In the genomic region with DNA sequence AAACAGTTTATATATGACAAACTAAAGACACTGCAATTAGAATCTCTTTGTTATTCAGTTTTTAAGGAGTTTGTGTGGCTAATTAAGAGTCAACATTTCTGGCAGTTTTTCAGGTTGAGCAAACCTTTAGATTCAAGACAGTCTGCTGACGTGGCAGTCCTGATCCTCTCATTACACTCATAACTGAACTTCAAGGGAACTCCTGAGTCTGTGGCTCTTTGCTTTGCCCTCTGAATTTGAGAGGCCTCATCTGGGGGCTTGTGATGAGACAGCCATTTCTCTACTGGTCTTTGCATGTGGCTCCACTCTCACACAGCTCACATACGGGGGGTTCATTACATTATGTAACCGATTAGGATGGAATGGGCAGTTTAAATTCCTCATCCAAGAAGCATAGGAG, we compare ENCODE assay signal across 10 cellular contexts.
A peak's percentile ranks its signal among the peaks of the same experiment; 100 is the strongest.
DNase-seq lines count a peak whose midpoint lies in the region; ATAC-seq and TF ChIP-seq lines count a peak whose summit lies in the region.
"Had no signal": no experiment of that assay in that cellular context is flagged by ENCODE, and none has a peak within 500 bp of the region (broad histone marks: within the 10 kb centered on the region; RNA-seq: fewer than 3 reads in every experiment).

No MANE protein-coding gene starts in this region.

- H3K18ac ChIP-seq in neuronal stem cell (ENCODE audit: low read length), result no peak overlapping the region

- H3K27me3 ChIP-seq in neuronal stem cell (ENCODE audit: control insufficient read depth in 3 of 3, insufficient read depth in 3 of 3, low read depth in 1 of 3, low read length in 3 of 3) (no peaks in the 10 kb centered on the region), psoas muscle (ENCODE audit: insufficient read depth in 3 of 3, low read length in 2 of 3) (no peaks in the 10 kb centered on the region)

- no peaks in the 10 kb centered on the region for H3K79me1 ChIP-seq in neuronal stem cell (ENCODE audit: low read depth, low read length)

- TF ChIP-seq CTCF in psoas muscle (IDR thresholded peaks at IDR 0.05), result no peak

- H3K4ac ChIP-seq in neuronal stem cell (ENCODE audit: low read length), result no peak overlapping the region

- H3K9me3 ChIP-seq in neuronal stem cell (replicated peaks in 1 of 2; ENCODE audit: control insufficient read depth in 2 of 2, insufficient read depth in 1 of 2, low read depth in 1 of 2, low read length in 2 of 2) (no peaks in the 10 kb centered on the region), psoas muscle (no peaks in the 10 kb centered on the region)

- no peak overlapping the region for H3K23ac ChIP-seq in neuronal stem cell (ENCODE audit: low read depth, low read length, poor library complexity)

- no peak overlapping the region for H2BK5ac ChIP-seq in neuronal stem cell (ENCODE audit: low read length)

- no peak overlapping the region for H2BK120ac ChIP-seq in neuronal stem cell (ENCODE audit: low read depth, low read length)

- H3K4me2 ChIP-seq in neuronal stem cell (ENCODE audit: insufficient read depth, low read length, poor library complexity, severe bottlenecking), result no peak overlapping the region

- H3K27ac ChIP-seq in neuronal stem cell (replicated peaks; ENCODE audit: low read length) (no peak overlapping the region), psoas muscle (no peak overlapping the region)

- no peak overlapping the region for H2BK15ac ChIP-seq in neuronal stem cell (ENCODE audit: low read length)

- no peak overlapping the region for H2AK5ac ChIP-seq in neuronal stem cell (ENCODE audit: low read depth, low read length)

- H3K36me3 ChIP-seq in neuronal stem cell (replicated peaks in 1 of 2; ENCODE audit: control insufficient read depth in 2 of 2, insufficient read depth in 2 of 2, low read length in 2 of 2) (no peaks in the 10 kb centered on the region), psoas muscle (ENCODE audit: insufficient read depth in 1 of 2, low read depth in 1 of 2) (no peaks in the 10 kb centered on the region)

- H3K4me3 ChIP-seq in neuronal stem cell (ENCODE audit: low read length in 2 of 2), result no peak overlapping the region
- H3K4me3 ChIP-seq in psoas muscle, result no peak overlapping the region

- ATAC-seq in GM18907 (IDR thresholded peaks at IDR 0.05; ENCODE audit: unreplicated experiment), result peak; percentile 88
- peak; percentile 75 for ATAC-seq in GM21723 (IDR thresholded peaks at IDR 0.05; ENCODE audit: unreplicated experiment)
- peak; percentile 84 for ATAC-seq in HG03378 (IDR thresholded peaks at IDR 0.05; ENCODE audit: unreplicated experiment)
- ATAC-seq in psoas muscle, result no peak

- H3K9ac ChIP-seq in neuronal stem cell (ENCODE audit: low read depth, low read length, poor library complexity), result no peak overlapping the region

- no peak overlapping the region for H2BK12ac ChIP-seq in neuronal stem cell (ENCODE audit: low read length)

- DNase-seq in neuronal stem cell (ENCODE audit: low spot score) (no peak), ecto neural progenitor cell (ENCODE audit: low spot score) (no peak), psoas muscle (no peak), NCI-H774 (lab: John Stamatoyannopoulos, UW) (no peak)
- DNase-seq: activated CD8-positive, alpha-beta memory T cell treated with anti-CD3 and anti-CD28 coated beads, Interleukin-2, amount 50 U/mL, for 48 hours; DMS153; NCI-H526 treated with DMSO at 0.1 percent for 48 hours had no signal

- WGBS in neuronal stem cell (ENCODE audit: extremely low coverage in 2 of 2, insufficient read length in 2 of 2, insufficient replicate concordance in 1 of 2), 2 donors, result no CpG with 5 or more reads among the region's 3 CpGs
- WGBS in psoas muscle, 3 donors, result 80 to 83% (median 83%) methylated on average over 3 of the region's 3 CpGs

- intact Hi-C loops in psoas muscle (cut with DNase I), result no loop called here

- H3K4me1 ChIP-seq in neuronal stem cell (ENCODE audit: control insufficient read depth in 2 of 2, insufficient read depth in 1 of 2, low read depth in 1 of 2, low read length in 2 of 2) (peaks cover 0 to 3% of the 10 kb centered on the region in 2 donors), psoas muscle (no peaks in the 10 kb centered on the region)

- peak overlapping the region; percentile 50 for H2AFZ ChIP-seq in neuronal stem cell (ENCODE audit: low read length)

- H4K91ac ChIP-seq in neuronal stem cell (ENCODE audit: low read depth, low read length, poor library complexity), result no peak overlapping the region

- no peak overlapping the region for H4K8ac ChIP-seq in neuronal stem cell (ENCODE audit: low read depth, low read length)

- no peak overlapping the region for H3K14ac ChIP-seq in neuronal stem cell (ENCODE audit: low read length)

Comparison
In these comparisons a context has a peak if more than half of its experiments do, and no peak if none do; other contexts are left out.
1. ATAC-seq: peak in GM18907 (single experiment), GM21723 (single experiment) and HG03378 (single experiment); none in psoas muscle (0 of 4).